Comparison of ENCODE assay signal across 8 cellular contexts in genomic region chr17:14304222-14304844, GRCh38. TPM values are rescaled to one million over a fixed set of nuclear protein-coding genes. Genes with fewer than 3 reads are reported as not detected.
DNase-seq lines count a peak whose midpoint lies in the region; ATAC-seq, FAIRE-seq and TF ChIP-seq lines count a peak whose summit lies in the region.

No MANE protein-coding gene starts in this region.

- no peaks in the 10 kb centered on the region for H3K36me3 ChIP-seq in astrocyte (ENCODE audit: insufficient read depth, low read length)

- peak overlapping the region; percentile 76 for H3K27ac ChIP-seq in astrocyte (ENCODE audit: low read depth, low read length)

- H3K27me3 Mint-ChIP-seq in activated T-cell treated with anti-CD3 and anti-CD28 coated beads, Interleukin-2, amount 50 U/mL, for 24 hours, result peaks cover 2% of the 10 kb centered on the region
- H3K27me3 Mint-ChIP-seq in astrocyte (ENCODE audit: low read depth, unreplicated experiment) (peaks cover 15% of the 10 kb centered on the region), immature natural killer cell (ENCODE audit: low read depth in 3 of 3) (peaks cover 10 to 28% (median 13%) of the 10 kb centered on the region in 3 donors)

- peak overlapping the region; percentile 91 for H3K4me3 ChIP-seq in astrocyte (ENCODE audit: insufficient read depth, low read depth, low read length)

- ATAC-seq in stimulated activated effector memory CD8-positive, alpha-beta T cell treated with anti-CD3 and anti-CD28 coated beads, Interleukin-12 subunit alpha, Interleukin-12 subunit beta, amount 100 ng/mL, for 72 hours, result no peak
- no peak for ATAC-seq in GM18505 (IDR thresholded peaks at IDR 0.05; ENCODE audit: unreplicated experiment)

- H3K4me3 Mint-ChIP-seq in activated T-cell treated with anti-CD3 and anti-CD28 coated beads, Interleukin-2, amount 50 U/mL, for 24 hours, result peak overlapping the region; percentile 94
- H3K4me3 Mint-ChIP-seq in astrocyte (ENCODE audit: unreplicated experiment), result peak overlapping the region; percentile 71
- H3K4me3 Mint-ChIP-seq in immature natural killer cell, result peak overlapping the region; percentile 49 to 78 (median 68)
- peak overlapping the region; percentile 82 for H3K4me3 Mint-ChIP-seq in stimulated activated effector memory CD8-positive, alpha-beta T cell treated with anti-CD3 and anti-CD28 coated beads, Interleukin-12 subunit alpha, Interleukin-12 subunit beta, amount 100 ng/mL, for 72 hours

- peaks cover 44% of the 10 kb centered on the region for H4K20me1 ChIP-seq in astrocyte (ENCODE audit: insufficient read depth, low read length)

- H3K9ac ChIP-seq in astrocyte (ENCODE audit: low read length), result peak overlapping the region; percentile 88

- peaks cover 53% of the 10 kb centered on the region for H3K4me1 ChIP-seq in astrocyte (ENCODE audit: insufficient read depth, low read length)

- H3K4me1 Mint-ChIP-seq in activated T-cell treated with anti-CD3 and anti-CD28 coated beads, Interleukin-2, amount 50 U/mL, for 24 hours (ENCODE audit: low read depth), result peaks cover 67% of the 10 kb centered on the region
- H3K4me1 Mint-ChIP-seq in astrocyte (ENCODE audit: low read depth, unreplicated experiment) (peaks cover 33% of the 10 kb centered on the region), immature natural killer cell (peaks cover 62 to 63% of the 10 kb centered on the region in 2 donors)
- H3K4me1 Mint-ChIP-seq in stimulated activated effector memory CD8-positive, alpha-beta T cell treated with anti-CD3 and anti-CD28 coated beads, Interleukin-12 subunit alpha, Interleukin-12 subunit beta, amount 100 ng/mL, for 72 hours, result peaks cover 54% of the 10 kb centered on the region

- no peak for FAIRE-seq in astrocyte (lab: Jason Lieb, UNC)

- peak overlapping the region; percentile 90 for H3K4me2 ChIP-seq in astrocyte (ENCODE audit: low read length)

- no peaks in the 10 kb centered on the region for H3K9me3 Mint-ChIP-seq in activated T-cell treated with anti-CD3 and anti-CD28 coated beads, Interleukin-2, amount 50 U/mL, for 24 hours
- H3K9me3 Mint-ChIP-seq in astrocyte (ENCODE audit: unreplicated experiment) (no peaks in the 10 kb centered on the region), immature natural killer cell (no peaks in the 10 kb centered on the region)
- H3K9me3 Mint-ChIP-seq in stimulated activated effector memory CD8-positive, alpha-beta T cell treated with anti-CD3 and anti-CD28 coated beads, Interleukin-12 subunit alpha, Interleukin-12 subunit beta, amount 100 ng/mL, for 72 hours, result no peaks in the 10 kb centered on the region

- no peak for TF ChIP-seq CTCF in astrocyte (IDR thresholded peaks at IDR 0.05; ENCODE audit: insufficient read depth, low read depth, low read length)

- no peaks in the 10 kb centered on the region for H3K27me3 ChIP-seq in astrocyte (ENCODE audit: insufficient read depth, low read length)

- peaks cover 76% of the 10 kb centered on the region for H3K79me2 ChIP-seq in astrocyte (ENCODE audit: insufficient read depth, low read length)

- no peak for DNase-seq in activated T-cell treated with anti-CD3 and anti-CD28 coated beads, Interleukin-2, amount 50 U/mL, for 24 hours
- no peak for DNase-seq in activated T-cell treated with anti-CD3 and anti-CD28 coated beads for 4 hours
- DNase-seq in astrocyte (ENCODE audit: low read depth), result no peak
- no peak for DNase-seq in immature natural killer cell
- DNase-seq in stimulated activated effector memory CD8-positive, alpha-beta T cell treated with anti-CD3 and anti-CD28 coated beads, Interleukin-12 subunit alpha, Interleukin-12 subunit beta, amount 100 ng/mL, for 72 hours (ENCODE audit: low spot score in 2 of 2), result no peak
- DNase-seq in CD1c-positive myeloid dendritic cell (ENCODE audit: extremely low spot score), result no peak
- no peak for DNase-seq in GM19238 (ENCODE audit: insufficient read length, low spot score)

- TF ChIP-seq POLR2A in GM18505 (IDR thresholded peaks at IDR 0.05; ENCODE audit: borderline replicate concordance, extremely low read depth, insufficient read depth, insufficient read length), result no peak

- peak overlapping the region; percentile 39 for H3K27ac Mint-ChIP-seq in activated T-cell treated with anti-CD3 and anti-CD28 coated beads, Interleukin-2, amount 50 U/mL, for 24 hours
- H3K27ac Mint-ChIP-seq in astrocyte (ENCODE audit: unreplicated experiment) (peak overlapping the region; percentile 79), immature natural killer cell (peak overlapping the region in 4 of 6 donors; percentile 15 to 69 (median 49))
- peak overlapping the region; percentile 29 for H3K27ac Mint-ChIP-seq in stimulated activated effector memory CD8-positive, alpha-beta T cell treated with anti-CD3 and anti-CD28 coated beads, Interleukin-12 subunit alpha, Interleukin-12 subunit beta, amount 100 ng/mL, for 72 hours

- H3K36me3 Mint-ChIP-seq in activated T-cell treated with anti-CD3 and anti-CD28 coated beads, Interleukin-2, amount 50 U/mL, for 24 hours (ENCODE audit: low read depth), result peaks cover 24% of the 10 kb centered on the region
- H3K36me3 Mint-ChIP-seq in astrocyte (ENCODE audit: low read depth, unreplicated experiment) (peaks cover 2% of the 10 kb centered on the region), immature natural killer cell (peaks cover 0 to 7% (median 3%) of the 10 kb centered on the region in 3 donors)
- H3K36me3 Mint-ChIP-seq in stimulated activated effector memory CD8-positive, alpha-beta T cell treated with anti-CD3 and anti-CD28 coated beads, Interleukin-12 subunit alpha, Interleukin-12 subunit beta, amount 100 ng/mL, for 72 hours, result peaks cover 6% of the 10 kb centered on the region

- H2AFZ ChIP-seq in astrocyte (ENCODE audit: low read depth, low read length), result no peak overlapping the region

- H3K9me3 ChIP-seq in astrocyte (ENCODE audit: insufficient read depth, low read depth, low read length), result no peaks in the 10 kb centered on the region

RNA-seq across cellular contexts. Expression of gene HS3ST3B1, which starts 3.5 kb away (rescaled TPM):
- 8.7 and 8.9 TPM in 2 replicates for total RNA-seq in astrocyte
- polyA plus RNA-seq in immature natural killer cell, result 10 to 100 TPM in 1 of 3 donors, 1 to 10 TPM in 2; 6.6 to 14.2 (median 9.0) TPM

Comparison
In these comparisons a context has a peak if more than half of its experiments do, and no peak if none do; other contexts are left out.
1. H3K27ac Mint-ChIP-seq: peak in every context shown above with its lines; median percentile 79 in astrocyte; 49 in immature natural killer cell; 39 in activated T-cell treated with anti-CD3 and anti-CD28 coated beads, Interleukin-2, amount 50 U/mL, for 24 hours; 29 in stimulated activated effector memory CD8-positive, alpha-beta T cell treated with anti-CD3 and anti-CD28 coated beads, Interleukin-12 subunit alpha, Interleukin-12 subunit beta, amount 100 ng/mL, for 72 hours.